Comparison of ENCODE assay signal across 27 cellular contexts in the genomic region with DNA sequence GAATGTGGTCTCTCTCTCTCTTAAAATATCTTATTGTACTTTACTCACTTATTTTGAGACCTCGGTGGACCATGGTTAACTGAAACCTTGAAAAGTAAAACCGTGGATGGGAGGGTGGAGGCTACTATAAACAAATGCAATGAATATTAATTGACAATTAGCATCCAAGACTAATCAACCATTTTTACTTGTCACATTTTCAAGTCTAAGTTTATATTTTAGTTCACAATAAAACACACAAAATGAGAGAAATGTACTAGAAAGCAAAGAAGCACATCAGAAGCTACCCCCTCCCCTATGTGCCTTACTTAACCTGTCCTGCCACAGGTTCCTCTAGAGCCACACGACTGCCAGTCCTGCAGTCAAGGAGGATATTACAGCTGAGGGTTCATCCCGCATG.
"Had no signal": no experiment of that assay in that cellular context is flagged by ENCODE, and none has a peak within 500 bp of the region (broad histone marks: within the 10 kb centered on the region; RNA-seq: fewer than 3 reads in every experiment).

No MANE protein-coding gene starts in this region.

- DNase-seq: natural killer cell; occipital lobe; ovary; posterior cingulate gyrus; psoas muscle; right cardiac atrium; right lobe of liver; sigmoid colon; small intestine; stimulated activated CD4-positive, alpha-beta T cell treated with anti-CD3 and anti-CD28 coated beads, Interleukin-15, amount 100 ng/mL, for 24 hours; stimulated activated CD4-positive, alpha-beta T cell treated with anti-CD3 and anti-CD28 coated beads, Interleukin-2, amount 100 ng/mL, for 24 hours; stimulated activated CD4-positive, alpha-beta T cell treated with anti-CD3 and anti-CD28 coated beads, Interleukin-4, amount 100 ng/mL, for 1 hour; stimulated activated CD4-positive, alpha-beta T cell treated with anti-CD3 and anti-CD28 coated beads, Interleukin-4, amount 100 ng/mL, for 4 hours; stimulated activated CD8-positive, alpha-beta memory T cell treated with anti-CD3 and anti-CD28 coated beads, Interleukin-4, amount 100 ng/mL, for 48 hours; stimulated activated naive CD4-positive, alpha-beta T cell; stimulated activated naive CD8-positive, alpha-beta T cell treated with anti-CD3 and anti-CD28 coated beads, Interleukin-15, amount 100 ng/mL, for 72 hours; stimulated activated naive CD8-positive, alpha-beta T cell treated with anti-CD3 and anti-CD28 coated beads, Interleukin-15, Interleukin-2, amounts not matched to agents 100 U/mL and 50 U/mL, for 24 hours; substantia nigra; testis; tibial artery; transverse colon; upper lobe of right lung; uterus had no signal

- H3K9me3 ChIP-seq: ovary, psoas muscle, right lobe of liver, sigmoid colon, suprapubic skin, testis, tibial artery, transverse colon, upper lobe of right lung, uterus had no signal

- H3K36me3 ChIP-seq: neural progenitor cell, ovary, right lobe of liver, sigmoid colon, suprapubic skin, tibial artery, transverse colon, upper lobe of right lung, uterus had no signal

- H3K4me3 ChIP-seq: neural progenitor cell, ovary, psoas muscle, right lobe of liver, sigmoid colon, suprapubic skin, testis, tibial artery, transverse colon, upper lobe of right lung, uterus had no signal

- ATAC-seq: natural killer cell; psoas muscle; right cardiac atrium; right lobe of liver; stimulated activated memory B cell treated with anti-CD40 and anti-IgM and Interleukin-4, amounts not matched to agents 10 μg/mL and 1 μg/mL and 100 μg/mL, for 72 hours; stimulated activated naive CD8-positive, alpha-beta T cell treated with anti-CD3 and anti-CD28 coated beads, Interleukin-15, amount 100 ng/mL, for 72 hours; stimulated activated naive CD8-positive, alpha-beta T cell treated with anti-CD3 and anti-CD28 coated beads, Interleukin-15, Interleukin-2, amounts not matched to agents 100 U/mL and 50 U/mL, for 24 hours; upper lobe of right lung had no signal

- H3K4me1 ChIP-seq: uterus had no signal

- H3K27ac ChIP-seq: neural progenitor cell, ovary, parathyroid adenoma, psoas muscle, right lobe of liver, sigmoid colon, suprapubic skin, testis, tibial artery, transverse colon, upper lobe of right lung, uterus had no signal
